ENCODE assay signal across 25 cellular contexts in the genomic region with DNA sequence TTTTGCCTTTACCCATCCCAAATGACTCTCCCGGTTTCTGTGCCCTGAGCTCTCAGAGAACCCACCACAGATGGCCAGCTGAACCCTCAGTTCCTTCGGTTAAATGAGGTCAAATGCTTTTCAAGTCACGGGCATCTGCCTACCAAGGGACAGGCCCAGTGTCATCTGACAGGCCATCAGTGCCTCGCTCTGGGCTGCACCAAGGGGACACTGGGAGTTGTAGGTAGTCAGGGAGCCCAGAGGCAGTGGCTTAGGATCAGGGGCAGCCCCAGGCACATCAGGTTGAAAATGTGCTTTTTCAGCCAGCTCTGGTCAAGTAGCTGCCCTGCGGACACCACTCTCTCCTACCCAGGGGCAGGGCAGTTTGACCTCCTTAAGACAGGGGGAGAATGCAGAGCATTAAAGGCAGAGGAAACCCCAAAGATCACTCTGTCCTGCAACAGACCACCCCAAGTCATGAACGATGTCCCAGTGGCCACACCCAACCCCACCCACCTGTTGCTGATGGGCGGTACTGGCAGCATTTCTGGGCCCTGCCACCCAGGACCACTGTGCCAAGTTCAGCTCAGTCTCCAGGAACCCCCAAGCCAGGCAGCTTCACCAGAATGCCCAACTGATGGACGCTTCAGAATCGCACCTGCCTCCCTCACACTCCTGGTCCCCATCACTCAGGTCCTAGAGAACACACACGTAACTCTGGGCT.
DNase-seq lines count a peak whose midpoint lies in the region; ATAC-seq, FAIRE-seq and TF ChIP-seq lines count a peak whose summit lies in the region.
"Had no signal": no experiment of that assay in that cellular context is flagged by ENCODE, and none has a peak within 500 bp of the region (broad histone marks: within the 10 kb centered on the region; RNA-seq: fewer than 3 reads in every experiment).

No MANE protein-coding gene starts in this region.

- H3K79me2 ChIP-seq in H9 (ENCODE audit: insufficient read depth, low read length) = no peaks in the 10 kb centered on the region
- no peaks in the 10 kb centered on the region for H3K79me2 ChIP-seq in K562 (ENCODE audit: control insufficient read depth, insufficient read depth, low read length)

- H3K27me3 ChIP-seq in H9 (ENCODE audit: insufficient read depth, low read length) = no peaks in the 10 kb centered on the region
- peaks cover 35 to 78% of the 10 kb centered on the region in 2 experiments for H3K27me3 ChIP-seq in K562 (ENCODE audit: control insufficient read depth in 2 of 2, insufficient read depth in 2 of 2, low read length in 2 of 2)
- no peaks in the 10 kb centered on the region for H3K27me3 ChIP-seq in prostate gland (replicated peaks; ENCODE audit: insufficient read depth)
- H3K27me3 ChIP-seq in CD8-positive, alpha-beta T cell (ENCODE audit: insufficient read depth, low read length) = no peaks in the 10 kb centered on the region
- H3K27me3 ChIP-seq: MG63 had no signal

- no peak overlapping the region for H3K4me3 ChIP-seq in K562
- no peak overlapping the region for H3K4me3 ChIP-seq in prostate gland
- H3K4me3 ChIP-seq in CD8-positive, alpha-beta T cell (ENCODE audit: low read depth, low read length) = no peak overlapping the region
- H3K4me3 ChIP-seq: MG63, spleen, tibial nerve had no signal

- H3K27ac ChIP-seq in H9 (ENCODE audit: insufficient read length, low read depth, low read length) (no peak overlapping the region), K562 (ENCODE audit: extremely low read depth, low read depth, low read length) (no peak overlapping the region), prostate gland (peak overlapping the region; percentile 5 to 79)
- no peak overlapping the region for H3K27ac ChIP-seq in CD8-positive, alpha-beta T cell (ENCODE audit: low read depth, low read length)
- H3K27ac ChIP-seq: neutrophil, tibial nerve had no signal

- POLR2A ChIA-PET in K562 (lab: Yijun Ruan, JAX) = interaction anchor here (0.6 to 0.7 kb wide), 4 partner anchors 12 to 877 kb away, joined by 3 to 4 read pairs (median 3); no protein-coding TSS in a partner anchor
- POLR2A ChIA-PET in CD8-positive, alpha-beta T cell (lab: Charles Lee) = no interaction called here

- intact Hi-C loops in K562 (cut with micrococcal nuclease) = no loop called here
- intact Hi-C loops in left ventricle myocardium superior (cut with micrococcal nuclease) = no loop called here
- intact Hi-C loops in prostate gland (cut with DNase I) = no loop called here
- intact Hi-C loops in CD8-positive, alpha-beta T cell (cut with DNase I, micrococcal nuclease) = no loop called here

- H3K14ac ChIP-seq in H9 (ENCODE audit: insufficient read depth, low read length) = peak overlapping the region; percentile 5

- no peak overlapping the region for H2BK120ac ChIP-seq in H9 (ENCODE audit: low read depth, low read length, poor library complexity, severe bottlenecking)

- H3K23ac ChIP-seq in H9 (ENCODE audit: insufficient read length, low read depth, low read length) = no peak overlapping the region

- WGBS in H9 (ENCODE audit: extremely low coverage, insufficient read length, low lambda C conversion rate) = no CpG with 5 or more reads among the region's 10 CpGs
- under 1% methylated on average over 10 of the region's 10 CpGs for WGBS in K562 (ENCODE audit: insufficient coverage, low coverage, missing lambda C conversion rate)
- WGBS in prostate gland = 69% methylated on average over 10 of the region's 10 CpGs

- H3K9me3 Mint-ChIP-seq in H9 = no peaks in the 10 kb centered on the region
- H3K9me3 Mint-ChIP-seq in CD8-positive, alpha-beta T cell = no peaks in the 10 kb centered on the region
- H3K9me3 Mint-ChIP-seq: activated T-cell treated with anti-CD3 and anti-CD28 coated beads, Interleukin-2, amount 50 U/mL, for 24 hours; CD4-positive, alpha-beta memory T cell; T-cell had no signal

- no peaks in the 10 kb centered on the region for H3K36me3 Mint-ChIP-seq in H9 (ENCODE audit: insufficient read depth in 1 of 3, low read depth in 3 of 3)
- H3K36me3 Mint-ChIP-seq in CD8-positive, alpha-beta T cell = no peaks in the 10 kb centered on the region
- H3K36me3 Mint-ChIP-seq: CD4-positive, alpha-beta memory T cell; T-cell had no signal

- H4K91ac ChIP-seq in H9 (ENCODE audit: insufficient read length, low read depth, low read length) = no peak overlapping the region

- H3K4me1 Mint-ChIP-seq in H9 = peaks cover 37 to 53% of the 10 kb centered on the region in 2 experiments
- H3K4me1 Mint-ChIP-seq in CD8-positive, alpha-beta T cell (ENCODE audit: low read depth) = no peaks in the 10 kb centered on the region
- H3K4me1 Mint-ChIP-seq: CD4-positive, alpha-beta memory T cell; T-cell had no signal

- no TSS peak for BruUV-seq in K562 (replicated peaks; lab: Mats Ljungman, UMichigan)

- H4K8ac ChIP-seq in H9 (replicated peaks; ENCODE audit: insufficient read length, low read depth, low read length) = no peak overlapping the region

- no peak overlapping the region for H3K4me2 ChIP-seq in H9 (ENCODE audit: insufficient read depth, insufficient read length, low read length)
- H3K4me2 ChIP-seq in K562 (ENCODE audit: insufficient read depth, low read length) = no peak overlapping the region

- no peak for TF ChIP-seq RAD21 in K562 (CRISPR knock-in tag; conservative IDR thresholded peaks at IDR 0.05 in 1 of 2, IDR thresholded peaks at IDR 0.05 in 1 of 2)

- H3K4me1 ChIP-seq in H9 (ENCODE audit: insufficient read depth, low read length) (peaks cover 2% of the 10 kb centered on the region; the same call in 1 of the 2 replicates), K562 (replicated peaks in 1 of 2; ENCODE audit: control insufficient read depth in 2 of 2, insufficient read depth in 2 of 2, low read length in 2 of 2) (peaks cover 0 to 22% of the 10 kb centered on the region in 2 experiments; a peak in 2 of 5 replicates), prostate gland (replicated peaks) (peaks cover 30% of the 10 kb centered on the region)
- H3K4me1 ChIP-seq in CD8-positive, alpha-beta T cell (ENCODE audit: insufficient read depth, low read length) = no peaks in the 10 kb centered on the region
- H3K4me1 ChIP-seq: tibial nerve had no signal

- H3K4me3 Mint-ChIP-seq in H9 = no peak overlapping the region; a peak in 1 of 5 replicates
- no peak overlapping the region for H3K4me3 Mint-ChIP-seq in CD8-positive, alpha-beta T cell
- H3K4me3 Mint-ChIP-seq: activated T-cell treated with anti-CD3 and anti-CD28 coated beads, Interleukin-2, amount 50 U/mL, for 24 hours; CD4-positive, alpha-beta memory T cell; T-cell had no signal

- CTCF ChIA-PET in K562 (lab: Yijun Ruan, JAX; ENCODE audit: low intra/inter-chr PET ratio) = no interaction called here
- CTCF ChIA-PET in CD8-positive, alpha-beta T cell (lab: Charles Lee) = no interaction called here

- H3K18ac ChIP-seq in H9 (ENCODE audit: insufficient read length, low read depth, low read length) = no peak overlapping the region

- no peak for TF ChIP-seq EP300 in K562 (IDR thresholded peaks at IDR 0.05; ENCODE audit: low read length)

- H3K23me2 ChIP-seq in H9 (ENCODE audit: insufficient read length, low read depth, low read length, poor library complexity, severe bottlenecking) = no peaks in the 10 kb centered on the region

- H3T11ph ChIP-seq in H9 (ENCODE audit: low read length) = no peak overlapping the region

- no peaks in the 10 kb centered on the region for H3K9me1 ChIP-seq in K562 (ENCODE audit: control insufficient read depth, insufficient read depth, low read length)

- no peak overlapping the region for H4K5ac ChIP-seq in H9 (ENCODE audit: insufficient read length, low read depth, low read length)

- no peaks in the 10 kb centered on the region; the same call in 1 of the 2 replicates for H3K27me3 Mint-ChIP-seq in H9 (ENCODE audit: low read depth)
- no peaks in the 10 kb centered on the region for H3K27me3 Mint-ChIP-seq in CD8-positive, alpha-beta T cell (ENCODE audit: low read depth)
- H3K27me3 Mint-ChIP-seq: T-cell had no signal

- no peak overlapping the region for H2AFZ ChIP-seq in H9 (ENCODE audit: low read length)
- H2AFZ ChIP-seq in K562 (ENCODE audit: low read depth, low read length) = no peak overlapping the region

- no peak overlapping the region for H2BK5ac ChIP-seq in H9 (ENCODE audit: insufficient read length, low read length)

- H2AK5ac ChIP-seq in H9 (ENCODE audit: insufficient read length, low read length) = no peak overlapping the region

- TF ChIP-seq CTCF in H9 (conservative IDR thresholded peaks at IDR 0.05) (no peak), K562 (IDR thresholded peaks at IDR 0.05 in 2 of 3, conservative IDR thresholded peaks at IDR 0.05 in 1 of 3; ENCODE audit: insufficient read depth in 2 of 3, low read depth in 1 of 3, low read length in 3 of 3) (no peak), prostate gland (IDR thresholded peaks at IDR 0.05) (no peak)
- no peak for TF ChIP-seq CTCF in CD8-positive, alpha-beta T cell (IDR thresholded peaks at IDR 0.05)

- no peak overlapping the region for H3K56ac ChIP-seq in H9 (ENCODE audit: insufficient read length, low read depth, low read length)

- no peaks in the 10 kb centered on the region for H3K79me1 ChIP-seq in H9 (ENCODE audit: insufficient read depth, low read depth, low read length, poor library complexity, severe bottlenecking)

- no peak overlapping the region for H3K27ac Mint-ChIP-seq in H9
- H3K27ac Mint-ChIP-seq in CD8-positive, alpha-beta T cell = no peak overlapping the region
- H3K27ac Mint-ChIP-seq: activated T-cell treated with anti-CD3 and anti-CD28 coated beads, Interleukin-2, amount 50 U/mL, for 24 hours; CD4-positive, alpha-beta memory T cell; T-cell had no signal

- ATAC-seq in K562 (0 out of 3 replicates have a peak, but pooled peaks have one; percentile 28), left ventricle myocardium superior (peak; percentile 65), HG02870 (IDR thresholded peaks at IDR 0.05; ENCODE audit: unreplicated experiment) (no peak)
- no peak for ATAC-seq in CD8-positive, alpha-beta T cell
- ATAC-seq: HCT116, PC-3, T-cell had no signal

- H4K20me1 ChIP-seq in H9 (ENCODE audit: control insufficient read depth, insufficient read depth, insufficient read length) (no peaks in the 10 kb centered on the region), K562 (replicated peaks; ENCODE audit: control insufficient read depth, insufficient read depth, low read length) (peaks cover 26% of the 10 kb centered on the region)

- TF ChIP-seq POLR2A in K562 (conservative IDR thresholded peaks at IDR 0.05) (no peak), prostate gland (IDR thresholded peaks at IDR 0.05) (no peak)

- no peak overlapping the region for H3K4ac ChIP-seq in H9 (ENCODE audit: low read depth, low read length)

- no peaks in the 10 kb centered on the region for H3K36me3 ChIP-seq in K562 (ENCODE audit: control insufficient read depth, insufficient read depth, low read length)
- no peaks in the 10 kb centered on the region for H3K36me3 ChIP-seq in prostate gland
- H3K36me3 ChIP-seq in CD8-positive, alpha-beta T cell (ENCODE audit: insufficient read depth, low read length) = no peaks in the 10 kb centered on the region
- H3K36me3 ChIP-seq: MG63, neutrophil, spleen, tibial nerve had no signal

- no peak overlapping the region for H2BK15ac ChIP-seq in H9 (ENCODE audit: low read depth, low read length)

- no peak overlapping the region for H2BK20ac ChIP-seq in H9 (ENCODE audit: low read depth, low read length, poor library complexity, severe bottlenecking)

- DNase-seq in H9 = no peak
- no peak for DNase-seq in K562 (ENCODE audit: extremely low read depth in 1 of 4, low spot score in 3 of 4)
- peak; percentile 60 for DNase-seq in left ventricle myocardium superior
- DNase-seq in prostate gland (ENCODE audit: low spot score) = no peak
- no peak for DNase-seq in activated CD4-positive, alpha-beta T cell treated with anti-CD3 and anti-CD28 coated beads, Interleukin-2, amount 50 U/mL, for 48 hours
- no peak for DNase-seq in NCI-H146 (lab: John Stamatoyannopoulos, UW)
- DNase-seq in CD8-positive, alpha-beta T cell = no peak
- DNase-seq: activated CD8-positive, alpha-beta memory T cell treated with anti-CD3 and anti-CD28 coated beads for 24 hours; activated naive CD4-positive, alpha-beta T cell treated with Interleukin-2 at 50 U/mL for 16 hours; activated T-cell treated with anti-CD3 and anti-CD28 coated beads, Interleukin-2, amount 50 U/mL, for 24 hours; CD4-positive, alpha-beta memory T cell; effector CD8-positive, alpha-beta T cell; MG63; NCI-H774; PC-3; SIG-M5; spleen; stimulated activated CD4-positive, alpha-beta T cell treated with anti-CD3 and anti-CD28 coated beads, Interleukin-4, amount 100 ng/mL, for 24 hours; stimulated activated naive CD4-positive, alpha-beta T cell treated with Interleukin-2 at 50 U/mL for 16 hours; T-cell had no signal

- H3K9ac ChIP-seq in H9 (ENCODE audit: extremely low read depth, insufficient read length, low read length) (no peak overlapping the region), K562 (ENCODE audit: insufficient read depth in 1 of 2, low read depth in 2 of 2, low read length in 2 of 2) (no peak overlapping the region)

- no peak for FAIRE-seq in K562 (lab: Jason Lieb, UNC)
- FAIRE-seq: TTC549 had no signal

- in situ Hi-C loops in K562 (cut with MboI) = no loop called here

- no peak overlapping the region for H2BK12ac ChIP-seq in H9 (ENCODE audit: insufficient read length, low read depth, low read length)

- no peaks in the 10 kb centered on the region for H3K9me3 ChIP-seq in H9 (ENCODE audit: control insufficient read depth, low read depth, low read length)
- H3K9me3 ChIP-seq in K562 (replicated peaks; ENCODE audit: control insufficient read depth, insufficient read depth, low read depth, low read length) = no peaks in the 10 kb centered on the region
- no peaks in the 10 kb centered on the region for H3K9me3 ChIP-seq in prostate gland
- H3K9me3 ChIP-seq in CD8-positive, alpha-beta T cell (ENCODE audit: low read length) = no peaks in the 10 kb centered on the region
- H3K9me3 ChIP-seq: MG63, neutrophil, spleen, tibial nerve had no signal

Comparison
In these comparisons a context has a peak if more than half of its experiments do, and no peak if none do; other contexts are left out.
1. H3K27ac ChIP-seq: peak in prostate gland (2 of 2); none in H9 (single experiment), K562 (single experiment) and CD8-positive, alpha-beta T cell (single experiment).
2. ATAC-seq: peak in K562 (single experiment) and left ventricle myocardium superior (single experiment); none in CD8-positive, alpha-beta T cell (single experiment) and HG02870 (single experiment).